20 cellular contexts compared by ENCODE assay signal in genomic region chr14:24418492-24418873, GRCh38. TPM values are rescaled to one million over a fixed set of nuclear protein-coding genes. Genes with fewer than 3 reads are reported as not detected.
A peak's percentile ranks its signal among the peaks of the same experiment; 100 is the strongest.
DNase-seq lines count a peak whose midpoint lies in the region; TF ChIP-seq lines count a peak whose summit lies in the region.
"Had no signal": no experiment of that assay in that cellular context is flagged by ENCODE, and none has a peak within 500 bp of the region (broad histone marks: within the 10 kb centered on the region; RNA-seq: fewer than 3 reads in every experiment).

No MANE protein-coding gene starts in this region.

- H3K36me3 ChIP-seq in neural progenitor cell: no peaks in the 10 kb centered on the region

- H3K79me2 ChIP-seq in neural progenitor cell (ENCODE audit: low read depth): no peaks in the 10 kb centered on the region

- H3K36me3 Mint-ChIP-seq in Calu3 (ENCODE audit: insufficient read depth, unreplicated experiment) (no peaks in the 10 kb centered on the region), neural progenitor cell (no peaks in the 10 kb centered on the region)
- H3K36me3 Mint-ChIP-seq: activated naive CD8-positive, alpha-beta T cell treated with anti-CD3 and anti-CD28 coated beads for 36 hours had no signal

- CTCF ChIA-PET in Calu3 (lab: Charles Lee): interaction anchor here (1.0 to 2.0 kb wide), 2 partner anchors 13 to 86 kb away, joined by 3 to 5 read pairs; no protein-coding TSS in a partner anchor
- CTCF ChIA-PET in RWPE1 (lab: Yijun Ruan, JAX): interaction anchor here (1.0 to 1.5 kb wide), 3 partner anchors 12 to 85 kb away, joined by 4 to 5 read pairs (median 5); no protein-coding TSS in a partner anchor

- no peaks in the 10 kb centered on the region for H3K4me1 ChIP-seq in neural progenitor cell

- no peaks in the 10 kb centered on the region for H3K9me3 ChIP-seq in neural progenitor cell (ENCODE audit: low read depth)

- TF ChIP-seq CTCF in Calu3 (IDR thresholded peaks at IDR 0.05; ENCODE audit: unreplicated experiment) (no peak), RWPE1 (conservative IDR thresholded peaks at IDR 0.05; ENCODE audit: low read depth) (no peak), fibroblast of pulmonary artery (IDR thresholded peaks at IDR 0.05; ENCODE audit: low read length, missing control alignments) (no peak), neural progenitor cell (IDR thresholded peaks at IDR 0.05) (no peak)

- H4K20me1 ChIP-seq in neural progenitor cell (ENCODE audit: low read depth): peaks cover 4% of the 10 kb centered on the region

- DNase-seq in Calu3 (no peak), RWPE1 (ENCODE audit: low spot score) (no peak), fibroblast of pulmonary artery (ENCODE audit: low read depth) (peak; percentile 40), neural progenitor cell (ENCODE audit: low spot score) (no peak), NCI-H1048 (lab: John Stamatoyannopoulos, UW) (no peak), hypothalamus (lab: John Stamatoyannopoulos, UW) (no peak)
- DNase-seq in activated naive CD4-positive, alpha-beta T cell treated with anti-CD3 and anti-CD28 coated beads, Interleukin-2, amount 50 U/mL, for 16 hours: no peak
- no peak for DNase-seq in activated CD4-positive, alpha-beta T cell treated with anti-CD3 and anti-CD28 coated beads for 1 hour
- DNase-seq: activated CD4-positive, alpha-beta T cell treated with anti-CD3 and anti-CD28 coated beads for 36 hours; activated naive CD8-positive, alpha-beta T cell treated with anti-CD3 and anti-CD28 coated beads for 36 hours; activated T-cell treated with anti-CD3 and anti-CD28 coated beads for 4 hours; GF-D8; KBM-7; NCI-H1417 treated with DMSO at 0.1 percent for 48 hours; NCI-H2227 treated with DMSO at 0.1 percent for 48 hours; SHP77 treated with DMSO at 0.1 percent for 48 hours; stimulated activated CD4-positive, alpha-beta T cell treated with anti-CD3 and anti-CD28 coated beads, Interleukin-12 subunit alpha, Interleukin-12 subunit beta, amount 100 ng/mL, for 4 hours; T-helper 9 cell had no signal

- H3K9ac ChIP-seq in neural progenitor cell: no peak overlapping the region

- H3K27ac Mint-ChIP-seq in Calu3 (ENCODE audit: unreplicated experiment) (peak overlapping the region; percentile 46), neural progenitor cell (peak overlapping the region; percentile 38)
- H3K27ac Mint-ChIP-seq: activated CD4-positive, alpha-beta T cell treated with anti-CD3 and anti-CD28 coated beads for 36 hours; activated naive CD8-positive, alpha-beta T cell treated with anti-CD3 and anti-CD28 coated beads for 36 hours; mesothelial cell of epicardium; stimulated activated naive CD8-positive, alpha-beta T cell treated with anti-CD3 and anti-CD28 coated beads, Interleukin-15, Interleukin-2, amounts not matched to agents 100 ng/mL and 50 ng/mL, for 24 hours had no signal

- H3K27ac ChIP-seq in RWPE1 (peak overlapping the region; percentile 57), neural progenitor cell (no peak overlapping the region)

- no peak overlapping the region for H3K4me2 ChIP-seq in neural progenitor cell

- no peaks in the 10 kb centered on the region for H3K9me3 Mint-ChIP-seq in Calu3 (ENCODE audit: low read depth, unreplicated experiment)
- no peaks in the 10 kb centered on the region for H3K9me3 Mint-ChIP-seq in neural progenitor cell
- H3K9me3 Mint-ChIP-seq: activated naive CD8-positive, alpha-beta T cell treated with anti-CD3 and anti-CD28 coated beads for 36 hours; mesothelial cell of epicardium; stimulated activated naive CD8-positive, alpha-beta T cell treated with anti-CD3 and anti-CD28 coated beads, Interleukin-15, Interleukin-2, amounts not matched to agents 100 ng/mL and 50 ng/mL, for 24 hours had no signal

- H3F3A ChIP-seq in neural progenitor cell (ENCODE audit: low read depth): no peaks in the 10 kb centered on the region

- peaks cover 43% of the 10 kb centered on the region for H3K27me3 ChIP-seq in neural progenitor cell

- no peak overlapping the region for H3K4me3 Mint-ChIP-seq in Calu3 (ENCODE audit: low read depth, unreplicated experiment)
- H3K4me3 Mint-ChIP-seq in neural progenitor cell: no peak overlapping the region
- H3K4me3 Mint-ChIP-seq: activated CD4-positive, alpha-beta T cell treated with anti-CD3 and anti-CD28 coated beads for 36 hours; activated naive CD8-positive, alpha-beta T cell treated with anti-CD3 and anti-CD28 coated beads for 36 hours; mesothelial cell of epicardium; stimulated activated naive CD8-positive, alpha-beta T cell treated with anti-CD3 and anti-CD28 coated beads, Interleukin-15, Interleukin-2, amounts not matched to agents 100 ng/mL and 50 ng/mL, for 24 hours had no signal

- POLR2A ChIA-PET in RWPE1 (lab: Yijun Ruan, JAX; ENCODE audit: low non-redundant PET): interaction anchor here (0.6 kb wide), 1 partner anchor 87 kb away, joined by 3 read pairs; no protein-coding TSS in a partner anchor

- H3K27me3 Mint-ChIP-seq in Calu3 (ENCODE audit: unreplicated experiment) (no peaks in the 10 kb centered on the region), neural progenitor cell (ENCODE audit: insufficient read depth, low read depth) (peaks cover 5% of the 10 kb centered on the region)
- H3K27me3 Mint-ChIP-seq: activated CD4-positive, alpha-beta T cell treated with anti-CD3 and anti-CD28 coated beads for 36 hours; activated naive CD8-positive, alpha-beta T cell treated with anti-CD3 and anti-CD28 coated beads for 36 hours had no signal

- intact Hi-C loops in Calu3 (cut with micrococcal nuclease; ENCODE audit: unreplicated experiment): no loop called here

- H3K4me3 ChIP-seq in fibroblast of pulmonary artery (replicated peaks; ENCODE audit: low read depth, low read length): no peak overlapping the region
- no peak overlapping the region for H3K4me3 ChIP-seq in neural progenitor cell

- no peak overlapping the region for H2AFZ ChIP-seq in neural progenitor cell (replicated peaks)

- peaks cover 11% of the 10 kb centered on the region for H3K4me1 Mint-ChIP-seq in Calu3 (ENCODE audit: low read depth, unreplicated experiment)
- no peaks in the 10 kb centered on the region for H3K4me1 Mint-ChIP-seq in neural progenitor cell
- H3K4me1 Mint-ChIP-seq: activated CD4-positive, alpha-beta T cell treated with anti-CD3 and anti-CD28 coated beads for 36 hours; activated naive CD8-positive, alpha-beta T cell treated with anti-CD3 and anti-CD28 coated beads for 36 hours had no signal

- no TSS peak for BruUV-seq in Calu3 (replicated peaks; lab: Mats Ljungman, UMichigan)

RNA-seq across cellular contexts. Expression of gene CBLN3, which starts 11.0 kb away (rescaled TPM):
- total RNA-seq in Calu3 (2022) (0.99 and 1.7 TPM in 2 replicates), neural progenitor cell (ENCODE audit: low replicate concordance) (0.25 TPM in 1 of 2 replicates, not detected in the other)

RNA-seq across cellular contexts. Expression of gene KHNYN, which starts 11.3 kb away (rescaled TPM):
- 47.6 and 54.6 TPM in 2 replicates for total RNA-seq in Calu3 (2022)
- 20.4 and 34.7 TPM in 2 replicates for total RNA-seq in neural progenitor cell (ENCODE audit: low replicate concordance)

RNA-seq across cellular contexts. Expression of gene NYNRIN, which starts 19.7 kb away (rescaled TPM):
- total RNA-seq in Calu3 (2022): 7.5 and 8.4 TPM in 2 replicates
- 15.5 and 34.3 TPM in 2 replicates for total RNA-seq in neural progenitor cell (ENCODE audit: low replicate concordance)

RNA-seq across cellular contexts. Expression of gene SDR39U1, which starts 24.1 kb away (rescaled TPM):
- 43.7 and 59.0 TPM in 2 replicates for total RNA-seq in Calu3 (2022)
- 19.0 and 37.8 TPM in 2 replicates for total RNA-seq in neural progenitor cell (ENCODE audit: low replicate concordance)

RNA-seq across cellular contexts. Expression of gene NFATC4, which starts 50.5 kb away (rescaled TPM):
- total RNA-seq in Calu3 (2022) (10.7 and 12.8 TPM in 2 replicates), neural progenitor cell (ENCODE audit: low replicate concordance) (38.2 and 95.3 TPM in 2 replicates)
